8 cellular contexts compared by ENCODE assay signal in the genomic region with DNA sequence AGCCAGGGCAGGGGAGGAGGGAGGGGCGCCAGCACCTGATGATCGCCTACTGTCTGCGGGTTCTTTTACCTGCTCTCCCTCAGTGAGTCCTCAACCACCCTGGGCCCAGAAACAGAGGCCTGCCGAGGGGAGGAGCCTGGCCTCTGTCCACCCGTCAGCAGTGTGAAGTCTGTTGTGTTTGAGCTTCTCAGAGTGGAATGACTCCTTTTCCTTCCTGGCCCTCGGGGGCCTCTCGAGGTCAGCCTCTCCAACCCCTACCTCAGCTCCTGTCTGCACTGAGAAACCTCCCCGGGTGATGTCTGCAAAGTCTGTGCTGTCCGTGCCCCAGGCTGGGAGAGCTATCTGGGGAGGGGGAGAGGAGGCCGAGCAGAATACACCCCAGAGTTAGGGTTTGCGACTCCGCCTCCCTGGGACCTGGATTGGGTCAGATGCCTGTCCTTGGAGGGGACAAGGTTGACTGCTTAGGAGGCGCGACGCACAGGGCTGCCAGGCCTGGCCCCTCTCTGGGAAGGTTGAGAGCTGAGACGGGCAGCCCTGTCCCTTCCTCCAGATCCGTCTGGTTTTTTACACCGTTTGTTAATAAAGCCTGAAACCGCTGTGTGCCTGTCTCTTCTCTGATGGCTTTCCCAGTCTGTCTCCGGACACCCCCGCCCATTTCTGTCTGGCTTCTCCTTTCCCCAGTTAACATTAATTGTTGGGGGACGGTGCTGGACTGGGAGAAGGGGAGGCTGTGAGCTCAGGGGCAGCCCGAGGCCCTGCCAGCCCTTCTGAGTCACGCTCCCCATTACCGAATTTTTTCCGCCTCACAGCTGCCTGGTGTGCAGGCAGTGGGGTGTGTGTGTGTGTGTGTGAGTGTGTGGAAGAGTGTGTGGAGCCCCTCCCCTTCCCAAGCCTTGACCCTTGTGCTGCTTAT. TPM values are rescaled to one million over a fixed set of nuclear protein-coding genes. Genes with fewer than 3 reads are reported as not detected.
A peak's percentile ranks its signal among the peaks of the same experiment; 100 is the strongest.
DNase-seq lines count a peak whose midpoint lies in the region; ATAC-seq and TF ChIP-seq lines count a peak whose summit lies in the region.

No MANE protein-coding gene starts in this region.

- H3K9ac ChIP-seq in parathyroid adenoma, result no peak overlapping the region

- H3K27ac ChIP-seq in parathyroid adenoma, result peak overlapping the region; percentile 41

- no peaks in the 10 kb centered on the region for H3K9me3 Mint-ChIP-seq in activated T-cell treated with anti-CD3 and anti-CD28 coated beads, Interleukin-2, amount 50 U/mL, for 4 hours

- peak; percentile 36 for ATAC-seq in activated T-cell treated with anti-CD3 and anti-CD28 coated beads, Interleukin-2, amount 50 U/mL, for 4 hours
- ATAC-seq in GM18498 (IDR thresholded peaks at IDR 0.05; ENCODE audit: unreplicated experiment) (no peak), HG02973 (IDR thresholded peaks at IDR 0.05; ENCODE audit: unreplicated experiment) (no peak)

- peaks cover 15% of the 10 kb centered on the region for H3K4me1 Mint-ChIP-seq in activated T-cell treated with anti-CD3 and anti-CD28 coated beads, Interleukin-2, amount 50 U/mL, for 4 hours (ENCODE audit: low read depth)

- TF ChIP-seq CTCF in AG10803 (conservative IDR thresholded peaks at IDR 0.05; ENCODE audit: low read length), result no peak
- no peak for TF ChIP-seq CTCF in fibroblast of pulmonary artery (IDR thresholded peaks at IDR 0.05; ENCODE audit: low read length, missing control alignments)
- TF ChIP-seq CTCF in parathyroid adenoma (IDR thresholded peaks at IDR 0.05), result no peak

- H3K9me3 ChIP-seq in parathyroid adenoma (ENCODE audit: control insufficient read depth, low read length), result no peaks in the 10 kb centered on the region

- H3K79me2 ChIP-seq in parathyroid adenoma, result peaks cover 2% of the 10 kb centered on the region

- H3K27me3 Mint-ChIP-seq in activated T-cell treated with anti-CD3 and anti-CD28 coated beads, Interleukin-2, amount 50 U/mL, for 4 hours (ENCODE audit: low read depth), result peaks cover 2% of the 10 kb centered on the region

- H3K4me3 Mint-ChIP-seq in activated T-cell treated with anti-CD3 and anti-CD28 coated beads, Interleukin-2, amount 50 U/mL, for 4 hours, result peak overlapping the region; percentile 64

- DNase-seq in AG10803 (ENCODE audit: low read depth), result peak; percentile 95
- DNase-seq in Kasumi-1 (lab: John Stamatoyannopoulos, UW), result peak; percentile 30 to 32
- DNase-seq in activated T-cell treated with anti-CD3 and anti-CD28 coated beads, Interleukin-2, amount 50 U/mL, for 4 hours, result peak; percentile 54
- peak; percentile 93 for DNase-seq in fibroblast of pulmonary artery (ENCODE audit: low read depth)
- DNase-seq in globus pallidus (ENCODE audit: low spot score), result no peak

- H3K4me3 ChIP-seq in AG10803 (ENCODE audit: low read length) (peak overlapping the region; percentile 42), fibroblast of pulmonary artery (replicated peaks; ENCODE audit: low read depth, low read length) (peak overlapping the region; percentile 38), parathyroid adenoma (ENCODE audit: low read depth, low read length) (no peak overlapping the region)

- H3K27me3 ChIP-seq in parathyroid adenoma (ENCODE audit: control insufficient read depth, insufficient read depth, low read length), result no peaks in the 10 kb centered on the region

- no peaks in the 10 kb centered on the region for H3K36me3 ChIP-seq in parathyroid adenoma (ENCODE audit: control insufficient read depth, insufficient read depth, low read length)

- H2AFZ ChIP-seq in parathyroid adenoma, result peak overlapping the region; percentile 16

- peaks cover 13% of the 10 kb centered on the region for H3K4me1 ChIP-seq in parathyroid adenoma

- no peaks in the 10 kb centered on the region for H3K36me3 Mint-ChIP-seq in activated T-cell treated with anti-CD3 and anti-CD28 coated beads, Interleukin-2, amount 50 U/mL, for 4 hours (ENCODE audit: insufficient read depth)

- peak overlapping the region; percentile 22 for H3K4me2 ChIP-seq in parathyroid adenoma (ENCODE audit: low read length)

RNA-seq across cellular contexts. Expression of a gene that starts 1.0 kb away (rescaled TPM):
- under 1 TPM; 0.29 to 0.66 (median 0.38) TPM for total RNA-seq in activated T-cell treated with anti-CD3 and anti-CD28 coated beads, Interleukin-2, amount 50 U/mL, for 4 hours

RNA-seq across cellular contexts. Expression of a gene that starts 2.2 kb away (rescaled TPM):
- 10 to 100 TPM; 16.0 to 23.4 (median 17.6) TPM for total RNA-seq in activated T-cell treated with anti-CD3 and anti-CD28 coated beads, Interleukin-2, amount 50 U/mL, for 4 hours

RNA-seq across cellular contexts. Expression of a gene that starts 10.8 kb away (rescaled TPM):
- 10 to 100 TPM; 11.0 to 12.6 (median 12.1) TPM for total RNA-seq in activated T-cell treated with anti-CD3 and anti-CD28 coated beads, Interleukin-2, amount 50 U/mL, for 4 hours

RNA-seq across cellular contexts. Expression of a gene that starts 22.7 kb away (rescaled TPM):
- not detected for total RNA-seq in activated T-cell treated with anti-CD3 and anti-CD28 coated beads, Interleukin-2, amount 50 U/mL, for 4 hours

RNA-seq across cellular contexts. Expression of a gene that starts 25.8 kb away (rescaled TPM):
- total RNA-seq in activated T-cell treated with anti-CD3 and anti-CD28 coated beads, Interleukin-2, amount 50 U/mL, for 4 hours, result 10 to 100 TPM; 63.2 to 65.1 (median 64.5) TPM

Comparison
In these comparisons a context has a peak if more than half of its experiments do, and no peak if none do; other contexts are left out.
1. ATAC-seq: peak in activated T-cell treated with anti-CD3 and anti-CD28 coated beads, Interleukin-2, amount 50 U/mL, for 4 hours (2 of 2); none in GM18498 (single experiment) and HG02973 (single experiment).